32 cellular contexts compared by ENCODE assay signal in genomic region chr6:25878721-25879322, GRCh38. TPM values are rescaled to one million over a fixed set of nuclear protein-coding genes. Genes with fewer than 3 reads are reported as not detected.
"Had no signal": no experiment of that assay in that cellular context is flagged by ENCODE, and none has a peak within 500 bp of the region (broad histone marks: within the 10 kb centered on the region; RNA-seq: fewer than 3 reads in every experiment).

No MANE protein-coding gene starts in this region.

- H3K27me3 ChIP-seq: stomach, testis, thyroid gland, tibial artery, transverse colon, upper lobe of left lung, upper lobe of right lung, uterus, vagina had no signal

- FAIRE-seq: urothelium cell line had no signal

- H3K36me3 ChIP-seq: stomach, suprapubic skin, thoracic aorta, thyroid gland, tibial artery, tibial nerve, transverse colon, upper lobe of left lung, upper lobe of right lung, uterus, vagina had no signal

- H3K27ac ChIP-seq: stomach, suprapubic skin, testis, thoracic aorta, thyroid gland, tibial artery, tibial nerve, transverse colon, upper lobe of left lung, upper lobe of right lung, uterus, vagina had no signal

- H3K9me3 ChIP-seq: stomach, suprapubic skin, testis, thoracic aorta, thyroid gland, tibial artery, tibial nerve, transverse colon, upper lobe of left lung, upper lobe of right lung, uterus, vagina had no signal

- H3K4me1 ChIP-seq: suprapubic skin, testis, thyroid gland, tibial artery, tibial nerve, transverse colon, upper lobe of right lung, uterus had no signal

- ATAC-seq: stimulated activated effector memory CD8-positive, alpha-beta T cell treated with anti-CD3 and anti-CD28 coated beads, Interleukin-12 subunit alpha, Interleukin-12 subunit beta, amount 100 ng/mL, for 72 hours; stimulated activated memory B cell treated with anti-CD40 and anti-IgM and Interleukin-4, amounts not matched to agents 10 μg/mL and 1 μg/mL and 100 μg/mL, for 72 hours; stimulated activated naive B cell treated with anti-CD40 and anti-IgM and Interleukin-4, amounts not matched to agents 10 μg/mL and 1 μg/mL and 100 μg/mL, for 72 hours; stimulated activated naive CD8-positive, alpha-beta T cell treated with anti-CD3 and anti-CD28 coated beads, Interleukin-15, amount 100 ng/mL, for 72 hours; stimulated activated naive CD8-positive, alpha-beta T cell treated with anti-CD3 and anti-CD28 coated beads, Interleukin-15, Interleukin-2, amounts not matched to agents 100 U/mL and 50 U/mL, for 24 hours; upper lobe of right lung had no signal

- DNase-seq: stimulated activated CD4-positive, alpha-beta T cell treated with anti-CD3 and anti-CD28 coated beads, Interleukin-2, amount 100 ng/mL, for 48 hours; stimulated activated CD4-positive, alpha-beta T cell treated with anti-CD3 and anti-CD28 coated beads, Interleukin-4, amount 100 ng/mL, for 1 hour; stimulated activated CD4-positive, alpha-beta T cell treated with anti-CD3 and anti-CD28 coated beads, Interleukin-4, amount 100 ng/mL, for 24 hours; stimulated activated CD4-positive, alpha-beta T cell treated with anti-CD3 and anti-CD28 coated beads, Interleukin-4, amount 100 ng/mL, for 4 hours; stimulated activated CD8-positive, alpha-beta memory T cell treated with anti-CD3 and anti-CD28 coated beads, Interleukin-4, amount 100 ng/mL, for 48 hours; stimulated activated naive B cell treated with anti-CD40 and anti-IgM and Interleukin-4, amounts not matched to agents 10 μg/mL and 1 μg/mL and 100 μg/mL, for 72 hours; stimulated activated naive CD4-positive, alpha-beta T cell; stimulated activated naive CD4-positive, alpha-beta T cell treated with Interleukin-2 at 50 U/mL for 16 hours; stimulated activated naive CD8-positive, alpha-beta T cell treated with anti-CD3 and anti-CD28 coated beads, Interleukin-15, amount 100 ng/mL, for 72 hours; stimulated activated naive CD8-positive, alpha-beta T cell treated with anti-CD3 and anti-CD28 coated beads, Interleukin-15, Interleukin-2, amounts not matched to agents 100 U/mL and 50 U/mL, for 24 hours; stomach; substantia nigra; testis; thyroid gland; tibial artery; transverse colon; trophoblast cell; upper lobe of left lung; upper lobe of right lung; uterus had no signal

- H3K4me3 ChIP-seq: stomach, suprapubic skin, testis, thoracic aorta, thyroid gland, tibial artery, tibial nerve, transverse colon, upper lobe of left lung, upper lobe of right lung, uterus, vagina had no signal

RNA-seq across cellular contexts. Expression of gene SLC17A3, which starts 4.8 kb away (rescaled TPM):
- total RNA-seq: stomach, subcutaneous adipose tissue, suprapubic skin, temporal lobe, thyroid gland, tibial nerve, transverse colon, upper lobe of right lung, ureter, urinary bladder, uterus, vagina had no signal
- polyA plus RNA-seq: stomach, urinary bladder had no signal

RNA-seq across cellular contexts. Expression of gene SLC17A1, which starts 47.0 kb away (rescaled TPM):
- total RNA-seq: stomach, subcutaneous adipose tissue, suprapubic skin, temporal lobe, thoracic aorta, thyroid gland, tibial nerve, transverse colon, upper lobe of left lung, upper lobe of right lung, ureter, urinary bladder, uterus, vagina had no signal
- polyA plus RNA-seq: stomach, thymus, urinary bladder had no signal

RNA-seq across cellular contexts. Expression of gene SLC17A2, which starts 51.7 kb away (rescaled TPM):
- total RNA-seq: stomach, subcutaneous adipose tissue, suprapubic skin, temporal lobe, thoracic aorta, thyroid gland, tibial nerve, transverse colon, upper lobe of left lung, upper lobe of right lung, ureter, uterus, vagina had no signal
- polyA plus RNA-seq: stomach had no signal
